9 cellular contexts compared by ENCODE assay signal in genomic region chr5:167593706-167594105, GRCh38.
"Had no signal": no experiment of that assay in that cellular context is flagged by ENCODE, and none has a peak within 500 bp of the region (broad histone marks: within the 10 kb centered on the region; RNA-seq: fewer than 3 reads in every experiment).

No MANE protein-coding gene starts in this region.

- ATAC-seq: GM23338, HCT116 had no signal

- H3K4me2 ChIP-seq: GM23338 had no signal

- H3K36me3 ChIP-seq: HAP-1 had no signal

- H3K9me3 ChIP-seq: HAP-1 had no signal

- H2AFZ ChIP-seq: GM23248, GM23338 had no signal

- H3K4me1 ChIP-seq: HAP-1 had no signal

- H3K4me3 ChIP-seq: GM23248, GM23338, HAP-1 had no signal

- H3K9ac ChIP-seq: GM23248 had no signal

- H3K27ac ChIP-seq: GM23248 had no signal

- DNase-seq: GM23248, GOT3, H7, H9, HCEC 1CT, HFFc6 had no signal
